9 cellular contexts compared by ENCODE assay signal in the genomic region with DNA sequence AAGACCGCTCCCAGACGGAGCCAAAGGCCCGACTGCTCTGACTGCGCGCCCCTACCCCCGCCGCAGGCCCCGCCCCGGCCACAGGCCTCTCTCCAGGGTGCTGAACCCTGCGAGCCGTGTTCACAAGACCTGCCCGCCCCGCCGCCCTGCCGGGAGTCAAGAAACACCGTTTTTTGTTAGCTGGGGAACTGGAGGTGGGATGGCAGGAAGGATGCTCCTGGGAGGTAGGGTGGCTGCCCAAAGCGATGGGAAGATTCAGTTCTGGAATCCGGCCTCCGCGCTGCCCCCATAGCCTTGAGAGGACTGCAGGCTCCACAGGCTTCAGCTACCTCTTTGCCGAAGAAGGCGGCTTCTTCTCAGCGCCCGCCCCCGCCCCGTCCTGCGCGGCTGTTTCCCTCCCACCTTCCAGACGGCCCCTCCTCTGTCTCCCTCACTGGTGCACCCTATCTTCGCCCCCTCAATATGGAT. TPM values are rescaled to one million over a fixed set of nuclear protein-coding genes. Genes with fewer than 3 reads are reported as not detected.
A peak's percentile ranks its signal among the peaks of the same experiment; 100 is the strongest.
DNase-seq lines count a peak whose midpoint lies in the region; ATAC-seq, FAIRE-seq and TF ChIP-seq lines count a peak whose summit lies in the region.
"Had no signal": no experiment of that assay in that cellular context is flagged by ENCODE, and none has a peak within 500 bp of the region (broad histone marks: within the 10 kb centered on the region; RNA-seq: fewer than 3 reads in every experiment).

No MANE protein-coding gene starts in this region.

- peaks cover 19% of the 10 kb centered on the region for H3K4me1 Mint-ChIP-seq in T-helper 17 cell
- H3K4me1 Mint-ChIP-seq in astrocyte (ENCODE audit: low read depth, unreplicated experiment): peaks cover 7% of the 10 kb centered on the region

- H3K4me3 Mint-ChIP-seq in T-helper 17 cell: no peak overlapping the region
- no peak overlapping the region for H3K4me3 Mint-ChIP-seq in astrocyte (ENCODE audit: unreplicated experiment)

- no peak overlapping the region for H3K4me2 ChIP-seq in astrocyte (ENCODE audit: low read length)
- H3K4me2 ChIP-seq: PC-9 had no signal

- H3K36me3 ChIP-seq in astrocyte (ENCODE audit: insufficient read depth, low read length): no peaks in the 10 kb centered on the region

- no peaks in the 10 kb centered on the region for H3K79me2 ChIP-seq in astrocyte (ENCODE audit: insufficient read depth, low read length)

- no peak overlapping the region for H3K9ac ChIP-seq in astrocyte (ENCODE audit: low read length)

- CTCF ChIA-PET in HEK293T (lab: Yijun Ruan, JAX): interaction anchor here (0.7 to 1.0 kb wide), 2 partner anchors 39 to 206 kb away, joined by 3 read pairs; no protein-coding TSS in a partner anchor

- peaks cover 13% of the 10 kb centered on the region for H4K20me1 ChIP-seq in astrocyte (ENCODE audit: insufficient read depth, low read length)

- peaks cover 45% of the 10 kb centered on the region for H3K27me3 ChIP-seq in astrocyte (ENCODE audit: insufficient read depth, low read length)

- H3K4me3 ChIP-seq in astrocyte (ENCODE audit: insufficient read depth, low read depth, low read length) (no peak overlapping the region), coronary artery (no peak overlapping the region)
- H3K4me3 ChIP-seq: PC-9 had no signal

- no peak overlapping the region for H2AFZ ChIP-seq in astrocyte (ENCODE audit: low read depth, low read length)
- H2AFZ ChIP-seq: PC-9 had no signal

- DNase-seq in HEK293T (ENCODE audit: extremely low spot score) (peak; percentile 82), T-helper 17 cell (peak; percentile 25 to 69 (median 25)), astrocyte (ENCODE audit: low read depth) (peak; percentile 10), kidney tubule cell (ENCODE audit: low spot score) (peak; percentile 23), coronary artery (ENCODE audit: low spot score) (no peak)
- DNase-seq in stimulated activated CD4-positive, alpha-beta T cell treated with anti-CD3 and anti-CD28 coated beads, TNF-alpha, amount 100 ng/mL, for 48 hours (ENCODE audit: low read depth in 3 of 3): peak; percentile 44 to 56 (median 47)

- no peak for FAIRE-seq in astrocyte (lab: Jason Lieb, UNC)

- TF ChIP-seq CTCF in astrocyte (IDR thresholded peaks at IDR 0.05; ENCODE audit: insufficient read depth, low read depth, low read length) (no peak), coronary artery (IDR thresholded peaks at IDR 0.05) (no peak)

- ATAC-seq in T-helper 17 cell (peak; percentile 87), HG03520 (IDR thresholded peaks at IDR 0.05; ENCODE audit: unreplicated experiment) (no peak), GM19467 (IDR thresholded peaks at IDR 0.05; ENCODE audit: unreplicated experiment) (no peak)

- H3K36me3 Mint-ChIP-seq in T-helper 17 cell (ENCODE audit: low read depth) (peaks cover 5% of the 10 kb centered on the region), astrocyte (ENCODE audit: low read depth, unreplicated experiment) (no peaks in the 10 kb centered on the region)

- no peaks in the 10 kb centered on the region for H3K4me1 ChIP-seq in astrocyte (ENCODE audit: insufficient read depth, low read length)

- H3K27ac Mint-ChIP-seq in T-helper 17 cell (no peak overlapping the region), astrocyte (ENCODE audit: unreplicated experiment) (peak overlapping the region; percentile 53)

- peaks cover 2% of the 10 kb centered on the region for H3K9me3 Mint-ChIP-seq in astrocyte (ENCODE audit: unreplicated experiment)

- no peaks in the 10 kb centered on the region for H3K9me3 ChIP-seq in T-helper 17 cell (ENCODE audit: control insufficient read depth, low read length, poor library complexity, severe bottlenecking)
- H3K9me3 ChIP-seq in astrocyte (ENCODE audit: insufficient read depth, low read depth, low read length): no peaks in the 10 kb centered on the region

- H3K27ac ChIP-seq in astrocyte (ENCODE audit: low read depth, low read length): no peak overlapping the region
- no peak overlapping the region for H3K27ac ChIP-seq in coronary artery
- H3K27ac ChIP-seq: PC-9 had no signal

- POLR2A ChIA-PET in HEK293T (lab: Yijun Ruan, JAX): no interaction called here

- H3K27me3 Mint-ChIP-seq in T-helper 17 cell (peaks cover 62% of the 10 kb centered on the region), astrocyte (ENCODE audit: low read depth, unreplicated experiment) (peaks cover 83% of the 10 kb centered on the region)

TF ChIP-seq in HEK293T, 16 proteins besides CTCF, POLR2A, EP300 and RAD21:
- TF ChIP-seq L3MBTL2 (conservative IDR thresholded peaks at IDR 0.05) (no peak), HDGF (IDR thresholded peaks at IDR 0.05; ENCODE audit: borderline replicate concordance) (no peak), LEF1 (IDR thresholded peaks at IDR 0.05; ENCODE audit: borderline replicate concordance) (no peak), FOXM1 (IDR thresholded peaks at IDR 0.05; ENCODE audit: borderline replicate concordance) (no peak), SUZ12 (IDR thresholded peaks at IDR 0.05) (no peak), NFRKB (IDR thresholded peaks at IDR 0.05) (no peak), FOXK2 (IDR thresholded peaks at IDR 0.05) (no peak), TARDBP (IDR thresholded peaks at IDR 0.05) (no peak), SP1 (IDR thresholded peaks at IDR 0.05) (no peak), ARNT (IDR thresholded peaks at IDR 0.05) (no peak), ZNF384 (IDR thresholded peaks at IDR 0.05) (no peak), CTBP1 (IDR thresholded peaks at IDR 0.05; ENCODE audit: borderline replicate concordance) (no peak), FOXA1 (IDR thresholded peaks at IDR 0.05) (no peak), ELF4 (IDR thresholded peaks at IDR 0.05) (no peak), BHLHE40 (IDR thresholded peaks at IDR 0.05; ENCODE audit: borderline replicate concordance) (no peak)
- TF ChIP-seq, protein P1, sequence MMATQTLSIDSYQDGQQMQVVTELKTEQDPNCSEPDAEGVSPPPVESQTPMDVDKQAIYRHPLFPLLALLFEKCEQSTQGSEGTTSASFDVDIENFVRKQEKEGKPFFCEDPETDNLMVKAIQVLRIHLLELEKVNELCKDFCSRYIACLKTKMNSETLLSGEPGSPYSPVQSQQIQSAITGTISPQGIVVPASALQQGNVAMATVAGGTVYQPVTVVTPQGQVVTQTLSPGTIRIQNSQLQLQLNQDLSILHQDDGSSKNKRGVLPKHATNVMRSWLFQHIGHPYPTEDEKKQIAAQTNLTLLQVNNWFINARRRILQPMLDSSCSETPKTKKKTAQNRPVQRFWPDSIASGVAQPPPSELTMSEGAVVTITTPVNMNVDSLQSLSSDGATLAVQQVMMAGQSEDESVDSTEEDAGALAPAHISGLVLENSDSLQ (IDR thresholded peaks at IDR 0.05): no peak

RNA-seq across cellular contexts. Expression of a gene that starts 2.7 kb away (rescaled TPM):
- total RNA-seq in T-helper 17 cell (1 to 10 TPM; 2.7 to 4.9 TPM), astrocyte (0.75 and 0.82 TPM in 2 replicates)
